ENCODE assay signal across 8 cellular contexts in genomic region chr1:44730741-44731512, GRCh38. TPM values are rescaled to one million over a fixed set of nuclear protein-coding genes. Genes with fewer than 3 reads are reported as not detected.
DNase-seq lines count a peak whose midpoint lies in the region; ATAC-seq, FAIRE-seq and TF ChIP-seq lines count a peak whose summit lies in the region.

Gene RNU5D-1, minus strand, starts transcription at chr1:44731170.

- H3K27me3 ChIP-seq in HUES48 (ENCODE audit: control insufficient read depth, insufficient read depth, low read length) (no peaks in the 10 kb centered on the region), endothelial cell of umbilical vein (ENCODE audit: control insufficient read depth in 2 of 2, insufficient read depth in 2 of 2, low read length in 2 of 2) (no peaks in the 10 kb centered on the region)

- H3K9me3 ChIP-seq in HUES48 (ENCODE audit: control insufficient read depth, insufficient read depth, low read length) (no peaks in the 10 kb centered on the region), endothelial cell of umbilical vein (replicated peaks; ENCODE audit: control insufficient read depth, insufficient read depth, low read length) (no peaks in the 10 kb centered on the region)

- POLR2A ChIA-PET in endothelial cell of umbilical vein (lab: Charles Lee) = interaction anchor here (0.6 to 1.7 kb wide), 13 partner anchors 8 to 763 kb away, joined by 3 to 18 read pairs (median 4); partner anchors contain the start of genes BTBD19, KIF2C, MUTYH and PLK3

- BruUV-seq in endothelial cell of umbilical vein (replicated peaks; lab: Mats Ljungman, UMichigan) = TSS peak; percentile 99

- H3K79me2 ChIP-seq in endothelial cell of umbilical vein (ENCODE audit: control insufficient read depth, insufficient read depth, low read length) = no peaks in the 10 kb centered on the region

- peak; percentile 77 to 84 for TF ChIP-seq CTCF in endothelial cell of umbilical vein (IDR thresholded peaks at IDR 0.05; ENCODE audit: extremely low read depth in 1 of 2, insufficient read depth in 1 of 2, low read depth in 1 of 2, low read length in 2 of 2)

- DNase-seq in D341Med (ENCODE audit: low spot score) = peak; percentile 80
- peak; percentile 95 for DNase-seq in NOMO-1 treated with dmso at 0.1 percent for 144 hours (lab: John Stamatoyannopoulos, UW; ENCODE audit: unreplicated experiment)
- peak; percentile 86 for DNase-seq in activated CD8-positive, alpha-beta memory T cell treated with anti-CD3 and anti-CD28 coated beads, Interleukin-2, amount 50 U/mL, for 1 hour (ENCODE audit: extremely low read depth)
- peak; percentile 97 for DNase-seq in endothelial cell of umbilical vein (ENCODE audit: low read depth, low spot score)
- DNase-seq in middle frontal gyrus (ENCODE audit: extremely low spot score, low spot score) = peak; percentile 88
- peak; percentile 90 to 92 for DNase-seq in stimulated activated CD8-positive, alpha-beta memory T cell treated with anti-CD3 and anti-CD28 coated beads, Interleukin-2, amount 100 ng/mL, for 1 hour (ENCODE audit: low read depth in 2 of 2)

- FAIRE-seq in endothelial cell of umbilical vein (lab: Jason Lieb, UNC) = peak; percentile 92

- H3K4me3 ChIP-seq in HUES48 (ENCODE audit: low read depth, low read length) (no peak within 1 kb of the TSS), endothelial cell of umbilical vein (replicated peaks in 1 of 3; ENCODE audit: insufficient read depth in 1 of 3, low read depth in 1 of 3, low read length in 3 of 3) (no peak within 1 kb of the TSS)

- H2AFZ ChIP-seq in endothelial cell of umbilical vein (ENCODE audit: low read depth, low read length) = peak within 1 kb of the TSS; percentile 21

- dilution Hi-C loops in endothelial cell of umbilical vein (cut with MboI; ENCODE audit: extremely low pct_ligation_motif_present, low sequenced_read_pairs) = no loop called here

- peak within 1 kb of the TSS; percentile 8 for H3K4me2 ChIP-seq in endothelial cell of umbilical vein (ENCODE audit: insufficient read depth, low read length)

- H3K27ac ChIP-seq in HUES48 (ENCODE audit: low read depth, low read length) (peak within 1 kb of the TSS; percentile 100), endothelial cell of umbilical vein (ENCODE audit: insufficient read depth, low read depth, low read length) (peak within 1 kb of the TSS; percentile 89)

- H3K36me3 ChIP-seq in HUES48 (ENCODE audit: control insufficient read depth, insufficient read depth, low read length) (no peaks in the 10 kb centered on the region), endothelial cell of umbilical vein (ENCODE audit: control insufficient read depth in 2 of 2, extremely low read depth in 1 of 2, insufficient read depth in 2 of 2, low read length in 2 of 2) (no peaks in the 10 kb centered on the region)

- H3K9me1 ChIP-seq in endothelial cell of umbilical vein (replicated peaks; ENCODE audit: control insufficient read depth, extremely low read depth, insufficient read depth, low read length) = no peaks in the 10 kb centered on the region

- intact Hi-C loops in endothelial cell of umbilical vein (cut with micrococcal nuclease) = loop anchor here (1.0 to 5.0 kb wide), 6 partner anchors 8 to 573 kb away; partner anchors contain the start of genes DYNLT4, HECTD3, KIF2C and RPS8

- ATAC-seq in GM21423 (IDR thresholded peaks at IDR 0.05; ENCODE audit: unreplicated experiment) = peak; percentile 65

- CTCF ChIA-PET in endothelial cell of umbilical vein (lab: Charles Lee) = interaction anchor here (0.6 to 4.2 kb wide), 19 partner anchors 9 to 573 kb away, joined by 3 to 21 read pairs (median 4); partner anchors contain the start of genes BTBD19, KIF2C, PLK3 and RPS8

- H3K9ac ChIP-seq in HUES48 (ENCODE audit: low read depth, low read length) = peak within 1 kb of the TSS; percentile 96
- peak within 1 kb of the TSS; percentile 68 for H3K9ac ChIP-seq in endothelial cell of umbilical vein (replicated peaks; ENCODE audit: extremely low read depth, insufficient read depth, low read length)

- peak; percentile 100 for TF ChIP-seq POLR2A in endothelial cell of umbilical vein (IDR thresholded peaks at IDR 0.05; ENCODE audit: low read depth, low read length)

- H4K20me1 ChIP-seq in endothelial cell of umbilical vein (replicated peaks; ENCODE audit: control insufficient read depth, extremely low read depth, insufficient read depth, low read length) = no peaks in the 10 kb centered on the region

- 0 out of 2 replicates have a peak, but pooled peaks cover 2% of the 10 kb centered on the region for H3K4me1 ChIP-seq in HUES48 (ENCODE audit: control insufficient read depth, insufficient read depth, low read length)
- H3K4me1 ChIP-seq in endothelial cell of umbilical vein (ENCODE audit: control insufficient read depth, extremely low read depth, insufficient read depth, low read length) = peaks cover 2% of the 10 kb centered on the region

TF ChIP-seq in endothelial cell of umbilical vein, 7 proteins besides CTCF, POLR2A, EP300 and RAD21:
- TF ChIP-seq JUN (IDR thresholded peaks at IDR 0.05; ENCODE audit: borderline replicate concordance, insufficient read depth, insufficient read length, low read depth) (peak; percentile 78), GATA2 (IDR thresholded peaks at IDR 0.05; ENCODE audit: insufficient read depth, insufficient read length, low read depth, low read length) (peak; percentile 22), POLR2AphosphoS5 (IDR thresholded peaks at IDR 0.05; ENCODE audit: insufficient read depth, low read depth, low read length) (peak; percentile 100), MYC (IDR thresholded peaks at IDR 0.05; ENCODE audit: low read depth, low read length) (no peak), FOS (IDR thresholded peaks at IDR 0.05; ENCODE audit: borderline replicate concordance, insufficient read depth, low read length) (peak; percentile 92)
TF ChIP-seq in endothelial cell of umbilical vein: peak in this region for 4.

RNA-seq across cellular contexts. Expression of gene RNU5D-1, which starts in this region (rescaled TPM):
- not detected in 2 replicates for total RNA-seq in endothelial cell of umbilical vein
- polyA plus RNA-seq in endothelial cell of umbilical vein = not detected in 2 replicates
- not detected in 2 replicates for polyA plus RNA-seq in endothelial cell of umbilical vein (2011; cell fraction: cytosol; rRNA removed)
- under 0.01 TPM in 1 of 2 replicates, not detected in the other for polyA plus RNA-seq in endothelial cell of umbilical vein (2011; cell fraction: nucleus; rRNA removed)
- polyA plus RNA-seq in endothelial cell of umbilical vein (2012) = not detected in 2 replicates
- polyA minus RNA-seq in endothelial cell of umbilical vein = under 0.01 TPM in 2 replicates
- 827 TPM for polyA minus RNA-seq in endothelial cell of umbilical vein (2011; cell fraction: cytosol; rRNA and poly(A)+ RNA removed)
- polyA minus RNA-seq in endothelial cell of umbilical vein (2011; cell fraction: nucleus; rRNA and poly(A)+ RNA removed) = under 0.01 TPM in 2 replicates
